9 cellular contexts compared by ENCODE assay signal in genomic region chr6:165662671-165663282, GRCh38. TPM values are rescaled to one million over a fixed set of nuclear protein-coding genes. Genes with fewer than 3 reads are reported as not detected.
DNase-seq lines count a peak whose midpoint lies in the region; ATAC-seq and TF ChIP-seq lines count a peak whose summit lies in the region.
"Had no signal": no experiment of that assay in that cellular context is flagged by ENCODE, and none has a peak within 500 bp of the region (broad histone marks: within the 10 kb centered on the region; RNA-seq: fewer than 3 reads in every experiment).

TSS of gene PDE10A (minus strand) at chr6:165663241. CDS start at chr6:165662811, 430 bp downstream.

- TF ChIP-seq RAD21 in liver (IDR thresholded peaks at IDR 0.05): no peak

- ATAC-seq in natural killer cell treated with Interleukin-12 subunit alpha and Interleukin-12 subunit beta and Interleukin-15 and Interleukin-18, amount 100 ng/mL, for 72 hours: no peak
- ATAC-seq in natural killer cell (no peak), HG03280 (IDR thresholded peaks at IDR 0.05; ENCODE audit: unreplicated experiment) (no peak), HG03460 (IDR thresholded peaks at IDR 0.05; ENCODE audit: unreplicated experiment) (no peak), GM21360 (IDR thresholded peaks at IDR 0.05; ENCODE audit: unreplicated experiment) (no peak)

- H3K4me3 ChIP-seq in liver (ENCODE audit: low read depth in 1 of 3, low read length in 3 of 3) (peak within 1 kb of the TSS in 2 of 3 donors; percentile 26 to 60), testis (peak within 1 kb of the TSS; percentile 54 to 56)

- no peak within 1 kb of the TSS for H3K9ac ChIP-seq in liver (ENCODE audit: low read depth in 1 of 2, low read length in 2 of 2)

- H3K9me3 Mint-ChIP-seq in natural killer cell treated with Interleukin-12 subunit alpha and Interleukin-12 subunit beta and Interleukin-15 and Interleukin-18, amount 100 ng/mL, for 72 hours: no peaks in the 10 kb centered on the region
- H3K9me3 Mint-ChIP-seq in natural killer cell (no peaks in the 10 kb centered on the region), chondrocyte (ENCODE audit: low read depth) (no peaks in the 10 kb centered on the region)

- H3K4me1 Mint-ChIP-seq in natural killer cell treated with Interleukin-12 subunit alpha and Interleukin-12 subunit beta and Interleukin-15 and Interleukin-18, amount 100 ng/mL, for 72 hours (ENCODE audit: low read depth in 2 of 2): peaks cover 0 to 3% of the 10 kb centered on the region in 2 donors
- H3K4me1 Mint-ChIP-seq in natural killer cell (no peaks in the 10 kb centered on the region), chondrocyte (ENCODE audit: low read depth) (peaks cover 27% of the 10 kb centered on the region)

- H3K27me3 Mint-ChIP-seq in natural killer cell treated with Interleukin-12 subunit alpha and Interleukin-12 subunit beta and Interleukin-15 and Interleukin-18, amount 100 ng/mL, for 72 hours: peaks cover 31 to 54% of the 10 kb centered on the region in 2 donors
- peaks cover 50 to 55% of the 10 kb centered on the region in 2 donors for H3K27me3 Mint-ChIP-seq in natural killer cell (ENCODE audit: low read depth in 2 of 2)
- H3K27me3 Mint-ChIP-seq in chondrocyte (ENCODE audit: low read depth): peaks cover 18% of the 10 kb centered on the region

- peaks cover 21 to 44% (median 34%) of the 10 kb centered on the region in 4 donors for H3K4me1 ChIP-seq in liver (ENCODE audit: control insufficient read depth in 4 of 4, insufficient read depth in 4 of 4, low read length in 3 of 4)
- peaks cover 19% of the 10 kb centered on the region for H3K4me1 ChIP-seq in testis

- TF ChIP-seq CTCF in natural killer cell (IDR thresholded peaks at IDR 0.05) (no peak), chondrocyte (IDR thresholded peaks at IDR 0.05) (peak; percentile 40), liver (IDR thresholded peaks at IDR 0.05; ENCODE audit: low read depth, low read length, missing input control) (no peak), testis (IDR thresholded peaks at IDR 0.05) (no peak)

- intact Hi-C loops in natural killer cell (cut with micrococcal nuclease): no loop called here
- intact Hi-C loops in testis (cut with DNase I; ENCODE audit: low total_unique reads): no loop called here

- WGBS in liver: 1% methylated on average over 81 of the region's 81 CpGs
- WGBS in testis, 2 donors: 1% methylated on average over 58 of the region's 81 CpGs; no CpG with 5 or more reads in 1 of the 2 donors

- no peaks in the 10 kb centered on the region for H3K36me3 ChIP-seq in liver (ENCODE audit: control insufficient read depth in 4 of 4, insufficient read depth in 3 of 4, low read depth in 1 of 4, low read length in 3 of 4)
- H3K36me3 ChIP-seq in testis (ENCODE audit: low read depth, missing control alignments): no peaks in the 10 kb centered on the region

- H3K9me3 ChIP-seq in liver (ENCODE audit: control insufficient read depth in 4 of 4, low read length in 3 of 4) (no peaks in the 10 kb centered on the region), testis (no peaks in the 10 kb centered on the region)

- H3K27me3 ChIP-seq in liver (ENCODE audit: control insufficient read depth in 4 of 4, insufficient read depth in 4 of 4, low read length in 3 of 4) (peaks cover 0 to 26% (median 11%) of the 10 kb centered on the region in 4 donors), testis (no peaks in the 10 kb centered on the region)

- peak within 1 kb of the TSS; percentile 50 to 54 for H3K27ac ChIP-seq in liver (ENCODE audit: low read depth in 1 of 2, low read length in 2 of 2)
- H3K27ac ChIP-seq in testis: peak within 1 kb of the TSS in 1 of 2 donors; percentile 19

- no peak for DNase-seq in natural killer cell treated with Interleukin-12 subunit alpha and Interleukin-12 subunit beta and Interleukin-15 and Interleukin-18, amount 100 ng/mL, for 72 hours (ENCODE audit: low spot score)
- no peak for DNase-seq in natural killer cell
- DNase-seq in chondrocyte (ENCODE audit: low spot score): no peak
- DNase-seq in testis: no peak

- no peak for TF ChIP-seq POLR2A in testis (IDR thresholded peaks at IDR 0.05)

- H3K36me3 Mint-ChIP-seq in natural killer cell treated with Interleukin-12 subunit alpha and Interleukin-12 subunit beta and Interleukin-15 and Interleukin-18, amount 100 ng/mL, for 72 hours: peaks cover 4% of the 10 kb centered on the region
- H3K36me3 Mint-ChIP-seq in natural killer cell (no peaks in the 10 kb centered on the region), chondrocyte (ENCODE audit: low read depth) (no peaks in the 10 kb centered on the region)

- H3K27ac Mint-ChIP-seq in natural killer cell treated with Interleukin-12 subunit alpha and Interleukin-12 subunit beta and Interleukin-15 and Interleukin-18, amount 100 ng/mL, for 72 hours: no peak within 1 kb of the TSS
- H3K27ac Mint-ChIP-seq in natural killer cell (no peak within 1 kb of the TSS), chondrocyte (ENCODE audit: unreplicated experiment) (peak within 1 kb of the TSS; percentile 88)

- H3K4me3 Mint-ChIP-seq in natural killer cell treated with Interleukin-12 subunit alpha and Interleukin-12 subunit beta and Interleukin-15 and Interleukin-18, amount 100 ng/mL, for 72 hours: peak within 1 kb of the TSS; percentile 7
- H3K4me3 Mint-ChIP-seq in natural killer cell (no peak within 1 kb of the TSS), chondrocyte (ENCODE audit: unreplicated experiment) (peak within 1 kb of the TSS; percentile 79)

TF ChIP-seq in liver, 16 proteins besides CTCF, POLR2A, EP300 and RAD21:
- TF ChIP-seq RXRA (IDR thresholded peaks at IDR 0.05) (no peak), SP1 (IDR thresholded peaks at IDR 0.05) (no peak), TAF1 (conservative IDR thresholded peaks at IDR 0.05) (no peak), FOXA1 (IDR thresholded peaks at IDR 0.05) (no peak), GABPA (IDR thresholded peaks at IDR 0.05 in 1 of 2, conservative IDR thresholded peaks at IDR 0.05 in 1 of 2) (no peak)

RNA-seq across cellular contexts. Expression of gene PDE10A, which starts in this region (rescaled TPM):
- total RNA-seq in natural killer cell treated with Interleukin-12 subunit alpha and Interleukin-12 subunit beta and Interleukin-15 and Interleukin-18, amount 100 ng/mL, for 72 hours: not detected
- total RNA-seq in natural killer cell: not detected
- total RNA-seq in chondrocyte: 10.4 to 14.3 TPM (median 13.7 TPM) in 3 replicates
- 1 to 10 TPM in 1 of 2 donors, under 1 TPM in 1; 0.70 to 1.7 TPM for total RNA-seq in liver
- under 1 TPM; 0.20 to 0.24 TPM for polyA plus RNA-seq in liver
- 10 to 100 TPM; 15.5 to 18.0 TPM for total RNA-seq in testis
- polyA plus RNA-seq in testis (ENCODE audit: insufficient read depth, low read depth, low replicate concordance): 22.0 TPM
- total RNA-seq: activated CD8-positive, alpha-beta memory T cell treated with anti-CD3 and anti-CD28 coated beads for 36 hours had no signal

Comparison
In these comparisons a context has a peak if more than half of its experiments do, and no peak if none do; other contexts are left out.
1. RNA of gene PDE10A (polyA plus RNA-seq): 22.0 TPM in testis (single experiment); 0.20 to 0.24 TPM in liver; every median in the first group is over 10 times any median in the second.